Comparison of ENCODE assay signal across 13 cellular contexts in genomic region chr2:1051075-1051474, GRCh38.
DNase-seq lines count a peak whose midpoint lies in the region; ATAC-seq, FAIRE-seq and TF ChIP-seq lines count a peak whose summit lies in the region.
"Had no signal": no experiment of that assay in that cellular context is flagged by ENCODE, and none has a peak within 500 bp of the region (broad histone marks: within the 10 kb centered on the region; RNA-seq: fewer than 3 reads in every experiment).

No MANE protein-coding gene starts in this region.

- H2BK20ac ChIP-seq in IMR-90 (ENCODE audit: low read depth, low read length) = no peak overlapping the region

- H3K9me3 ChIP-seq in IMR-90 (ENCODE audit: control insufficient read depth, insufficient read depth, low read length) = peaks cover 1% of the 10 kb centered on the region; the same call in 1 of the 2 replicates
- no peaks in the 10 kb centered on the region for H3K9me3 ChIP-seq in vagina

- no CpG with 5 or more reads among the region's 3 CpGs for WGBS in IMR-90 (ENCODE audit: extremely low coverage in 2 of 2, insufficient read length in 1 of 2), 2 experiments
- WGBS in mesendoderm (ENCODE audit: extremely low coverage, insufficient coverage, low lambda C conversion rate) = no CpG with 5 or more reads among the region's 3 CpGs

- H4K20me1 ChIP-seq in IMR-90 (ENCODE audit: insufficient read depth, low read length) = no peaks in the 10 kb centered on the region

- TF ChIP-seq POLR2A in IMR-90 (IDR thresholded peaks at IDR 0.05; ENCODE audit: low read depth, low read length) (no peak), vagina (IDR thresholded peaks at IDR 0.05) (no peak)

- H2AK5ac ChIP-seq in IMR-90 (ENCODE audit: low read depth, low read length) = no peak overlapping the region
- H2AK5ac ChIP-seq in mesendoderm (ENCODE audit: low read length) = no peak overlapping the region

- H3K27ac ChIP-seq in C4-2B (no peak overlapping the region), IMR-90 (ENCODE audit: insufficient read depth, low read length) (no peak overlapping the region), brain microvascular endothelial cell (no peak overlapping the region), mesendoderm (ENCODE audit: low read depth, low read length) (no peak overlapping the region), dorsolateral prefrontal cortex (no peak overlapping the region), vagina (no peak overlapping the region)

- no TSS peak for BruUV-seq in IMR-90 (replicated peaks; lab: Mats Ljungman, UMichigan)

- no peak overlapping the region for H2BK15ac ChIP-seq in IMR-90 (ENCODE audit: low read depth, low read length)
- no peak overlapping the region for H2BK15ac ChIP-seq in mesendoderm (replicated peaks; ENCODE audit: low read depth)

- no peaks in the 10 kb centered on the region for H3K27me3 ChIP-seq in IMR-90 (ENCODE audit: control insufficient read depth, insufficient read depth, low read length)
- H3K27me3 ChIP-seq in brain microvascular endothelial cell (replicated peaks) = no peaks in the 10 kb centered on the region
- no peaks in the 10 kb centered on the region for H3K27me3 ChIP-seq in mesendoderm (ENCODE audit: insufficient read depth, low read length, poor library complexity)
- peaks cover 0 to 15% (median 0%) of the 10 kb centered on the region in 45 donors for H3K27me3 ChIP-seq in dorsolateral prefrontal cortex
- no peaks in the 10 kb centered on the region for H3K27me3 ChIP-seq in vagina

- H3K14ac ChIP-seq in IMR-90 (replicated peaks; ENCODE audit: low read depth, low read length) = no peak overlapping the region

- CTCF ChIA-PET in IMR-90 (lab: Yijun Ruan, JAX) = no interaction called here

- H3K4ac ChIP-seq in IMR-90 (ENCODE audit: low read depth, low read length) (no peak overlapping the region), mesendoderm (ENCODE audit: low read depth, low read length) (no peak overlapping the region)

- ATAC-seq in IMR-90 (ENCODE audit: low read depth) = no peak
- ATAC-seq: activated T-cell treated with anti-CD3 and anti-CD28 coated beads, Interleukin-2, amount 50 U/mL, for 72 hours; sciatic nerve had no signal

- FAIRE-seq in GM19239 (lab: Jason Lieb, UNC) = no peak

- no peak overlapping the region for H3K4me3 ChIP-seq in IMR-90 (ENCODE audit: insufficient read depth, low read depth, low read length)
- no peak overlapping the region for H3K4me3 ChIP-seq in brain microvascular endothelial cell (ENCODE audit: low read depth, low read length)
- no peak overlapping the region for H3K4me3 ChIP-seq in mesendoderm (ENCODE audit: low read length)
- no peak overlapping the region for H3K4me3 ChIP-seq in dorsolateral prefrontal cortex
- no peak overlapping the region for H3K4me3 ChIP-seq in vagina

- H4K91ac ChIP-seq in IMR-90 (ENCODE audit: insufficient read depth, low read depth, low read length) = no peak overlapping the region

- H3K18ac ChIP-seq in IMR-90 (ENCODE audit: low read depth, low read length) = no peak overlapping the region
- no peak overlapping the region for H3K18ac ChIP-seq in mesendoderm (ENCODE audit: low read length)

- H3K56ac ChIP-seq in IMR-90 (ENCODE audit: extremely low read depth, insufficient read depth, low read length) (no peak overlapping the region), mesendoderm (ENCODE audit: low read length) (no peak overlapping the region)

- no peak overlapping the region for H4K8ac ChIP-seq in IMR-90 (ENCODE audit: low read depth in 2 of 2, low read length in 2 of 2)
- no peak overlapping the region for H4K8ac ChIP-seq in mesendoderm (ENCODE audit: low read depth, low read length)

- H3K36me3 ChIP-seq in IMR-90 (ENCODE audit: control insufficient read depth, insufficient read depth, low read length) (no peaks in the 10 kb centered on the region), brain microvascular endothelial cell (replicated peaks) (no peaks in the 10 kb centered on the region), mesendoderm (ENCODE audit: control insufficient read depth, insufficient read depth, low read length) (no peaks in the 10 kb centered on the region), vagina (no peaks in the 10 kb centered on the region)

- H2BK5ac ChIP-seq in IMR-90 (ENCODE audit: low read depth, low read length, poor library complexity, severe bottlenecking) (no peak overlapping the region), mesendoderm (ENCODE audit: low read length) (no peak overlapping the region)

- H3K9ac ChIP-seq in IMR-90 (ENCODE audit: low read depth, low read length) (no peak overlapping the region), mesendoderm (ENCODE audit: low read length) (no peak overlapping the region)

- in situ Hi-C loops in IMR-90 (cut with MboI; ENCODE audit: low sequenced_read_pairs) = no loop called here
- in situ Hi-C loops in brain microvascular endothelial cell (cut with HindIII; ENCODE audit: low pct_ligation_motif_present, low sequenced_read_pairs) = no loop called here

- peaks cover 13% of the 10 kb centered on the region for H3K9me1 ChIP-seq in IMR-90 (ENCODE audit: insufficient read depth, low read length)

- intact Hi-C loops in IMR-90 (cut with micrococcal nuclease) (loop anchor here (10.0 kb wide), 2 partner anchors 356 to 494 kb away; no protein-coding TSS in a partner anchor), dorsolateral prefrontal cortex (cut with DNase I) (no loop called here), vagina (cut with DNase I) (no loop called here)

- DNase-seq in IMR-90 = peak; percentile 37
- DNase-seq in brain microvascular endothelial cell = peak; percentile 56
- DNase-seq in mesendoderm = peak; percentile 86
- no peak for DNase-seq in dorsolateral prefrontal cortex
- DNase-seq in HK-2 (ENCODE audit: unreplicated experiment) = no peak
- DNase-seq in GM19239 (ENCODE audit: insufficient read length, low spot score) = no peak
- DNase-seq in vagina (ENCODE audit: extremely low spot score in 2 of 2) = no peak
- DNase-seq: activated B cell treated with CpG ODN at 0.5 μM for 24 hours; activated T-cell treated with anti-CD3 and anti-CD28 coated beads, Interleukin-2, amount 50 U/mL, for 72 hours; DMS 273 treated with DMSO at 0.1 percent for 48 hours; midbrain had no signal

- POLR2A ChIA-PET in IMR-90 (lab: Charles Lee; ENCODE audit: unreplicated experiment) = no interaction called here

- H2BK120ac ChIP-seq in IMR-90 (ENCODE audit: low read depth, low read length) (0 out of 2 replicates have a peak overlapping the region, but pooled peaks have one; percentile 33), mesendoderm (ENCODE audit: low read depth, low read length) (no peak overlapping the region)

- H3K79me1 ChIP-seq in IMR-90 (ENCODE audit: low read depth in 1 of 2, low read length in 2 of 2) (peaks cover 0 to 10% of the 10 kb centered on the region in 2 experiments; a peak in 2 of 4 replicates), mesendoderm (ENCODE audit: low read length) (no peaks in the 10 kb centered on the region)

- peak overlapping the region; percentile 69 for H2AFZ ChIP-seq in IMR-90 (replicated peaks; ENCODE audit: low read length, poor library complexity)

- H2AK9ac ChIP-seq in IMR-90 (replicated peaks; ENCODE audit: low read depth, low read length, poor library complexity) = no peak overlapping the region

- H3K79me2 ChIP-seq in mesendoderm (ENCODE audit: control insufficient read depth, insufficient read depth, low read length) = no peaks in the 10 kb centered on the region

- H3K4me2 ChIP-seq in IMR-90 (ENCODE audit: low read depth, low read length) = no peak overlapping the region
- no peak overlapping the region for H3K4me2 ChIP-seq in mesendoderm (ENCODE audit: low read length)

- dilution Hi-C loops in IMR-90 (cut with HindIII; ENCODE audit: low sequenced_read_pairs, unreplicated experiment) = no loop called here

- no peak overlapping the region for H4K5ac ChIP-seq in IMR-90 (ENCODE audit: low read depth, low read length)
- H4K5ac ChIP-seq in mesendoderm (ENCODE audit: low read length) = no peak overlapping the region

- no peak for TF ChIP-seq RAD21 in IMR-90 (IDR thresholded peaks at IDR 0.05; ENCODE audit: low read length)

- H3K23ac ChIP-seq in IMR-90 (ENCODE audit: low read depth, low read length) (no peak overlapping the region), mesendoderm (ENCODE audit: low read length) (no peak overlapping the region)

- peaks cover 16% of the 10 kb centered on the region for H3K4me1 ChIP-seq in IMR-90 (ENCODE audit: control insufficient read depth, insufficient read depth, low read length)
- H3K4me1 ChIP-seq in mesendoderm (ENCODE audit: control insufficient read depth, low read depth, low read length) = peaks cover 7% of the 10 kb centered on the region
- no peaks in the 10 kb centered on the region for H3K4me1 ChIP-seq in vagina

- TF ChIP-seq CTCF in C4-2B (conservative IDR thresholded peaks at IDR 0.05) (peak; percentile 36), IMR-90 (conservative IDR thresholded peaks at IDR 0.05; ENCODE audit: low read depth, low read length) (peak; percentile 26; the same call in 1 of the 2 replicates), brain microvascular endothelial cell (IDR thresholded peaks at IDR 0.05; ENCODE audit: low read depth, low read length, missing control alignments) (peak; percentile 62), dorsolateral prefrontal cortex (IDR thresholded peaks at IDR 0.05 in 54 of 56, conservative IDR thresholded peaks at IDR 0.05 in 2 of 56; ENCODE audit: low read depth in 1 of 56, partially characterized antibody in 56 of 56) (no peak), vagina (IDR thresholded peaks at IDR 0.05) (no peak)

TF ChIP-seq in IMR-90, 13 proteins besides CTCF, POLR2A, EP300 and RAD21:
- TF ChIP-seq SMC3 (IDR thresholded peaks at IDR 0.05; ENCODE audit: low read depth, low read length) (no peak), ELK1 (IDR thresholded peaks at IDR 0.05; ENCODE audit: borderline replicate concordance, low read depth, low read length) (no peak), RFX5 (IDR thresholded peaks at IDR 0.05; ENCODE audit: low read depth, low read length) (no peak), CEBPB (IDR thresholded peaks at IDR 0.05; ENCODE audit: low read depth, low read length) (no peak), MXI1 (IDR thresholded peaks at IDR 0.05; ENCODE audit: borderline replicate concordance, low read depth, low read length) (no peak), FOS (IDR thresholded peaks at IDR 0.05; ENCODE audit: low read depth, low read length) (no peak), RCOR1 (IDR thresholded peaks at IDR 0.05; ENCODE audit: insufficient replicate concordance, low read length) (no peak), CHD1 (IDR thresholded peaks at IDR 0.05; ENCODE audit: low read depth, low read length) (no peak)

Comparison
In these comparisons a context has a peak if more than half of its experiments do, and no peak if none do; other contexts are left out.
1. CTCF ChIP-seq: peak in C4-2B (single experiment), IMR-90 (single experiment) and brain microvascular endothelial cell (single experiment); none in dorsolateral prefrontal cortex (0 of 56) and vagina (0 of 3).
2. DNase-seq: peak in IMR-90 (single experiment), brain microvascular endothelial cell (single experiment) and mesendoderm (single experiment); none in dorsolateral prefrontal cortex (0 of 10), HK-2 (single experiment), GM19239 (single experiment) and vagina (0 of 2).